Comparison of ENCODE assay signal across 37 cellular contexts in the genomic region with DNA sequence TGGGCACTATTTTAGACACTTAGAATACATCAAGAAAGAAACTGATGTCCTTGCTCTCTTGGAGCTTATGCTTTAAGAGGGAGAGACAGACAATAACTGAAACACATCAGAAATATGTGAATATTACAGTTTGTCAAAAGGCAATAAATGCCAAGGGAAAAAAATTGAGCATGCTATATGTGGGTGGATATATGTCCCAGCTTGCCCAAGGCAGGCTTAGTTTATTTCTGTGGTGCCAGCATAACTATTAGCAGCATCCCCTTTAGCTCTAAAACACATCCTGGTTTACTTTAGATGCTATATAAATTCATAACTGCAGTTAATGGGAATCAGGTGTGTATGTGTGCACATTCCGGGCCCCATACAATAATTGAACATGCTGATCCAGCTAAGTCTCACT.
"Had no signal": no experiment of that assay in that cellular context is flagged by ENCODE, and none has a peak within 500 bp of the region (broad histone marks: within the 10 kb centered on the region; RNA-seq: fewer than 3 reads in every experiment).

No MANE protein-coding gene starts in this region.

- H3K27me3 ChIP-seq: adrenal gland, body of pancreas, brain microvascular endothelial cell had no signal

- H3K27me3 Mint-ChIP-seq: activated B cell treated with CpG ODN at 0.5 μM for 24 hours; activated CD4-positive, alpha-beta memory T cell treated with anti-CD3 and anti-CD28 coated beads for 36 hours; activated CD4-positive, alpha-beta T cell treated with anti-CD3 and anti-CD28 coated beads, Interleukin-2, amount 10 ng/mL, durations not matched to agents 24 days and 14 days; activated CD8-positive, alpha-beta T cell treated with anti-CD3 and anti-CD28 coated beads for 36 hours; activated naive CD4-positive, alpha-beta T cell treated with anti-CD3 and anti-CD28 coated beads, Interleukin-2, amount 10 ng/mL, durations not matched to agents 7 days and 5 days; activated naive CD4-positive, alpha-beta T cell treated with anti-CD3 and anti-CD28 coated beads, Interleukin-2, amount 50 U/mL, for 24 hours; activated naive CD8-positive, alpha-beta T cell; activated naive CD8-positive, alpha-beta T cell treated with anti-CD3 and anti-CD28 coated beads, Interleukin-2, amount 10 ng/mL, durations not matched to agents 7 days and 5 days; activated T-helper 17 cell treated with anti-CD3 and anti-CD28 coated beads, Interleukin-2, amount 50 U/mL, for 72 hours had no signal

- H3K9me3 ChIP-seq: adrenal gland, body of pancreas had no signal

- DNase-seq: activated B cell treated with CpG ODN at 0.5 μM for 24 hours; activated CD4-positive, alpha-beta memory T cell treated with anti-CD3 and anti-CD28 coated beads for 36 hours; activated CD4-positive, alpha-beta T cell treated with anti-CD3 and anti-CD28 coated beads for 4 hours; activated CD4-positive, alpha-beta T cell treated with anti-CD3 and anti-CD28 coated beads, Interleukin-2, amount 10 ng/mL, durations not matched to agents 24 days and 14 days; activated CD4-positive, alpha-beta T cell treated with anti-CD3 and anti-CD28 coated beads, Interleukin-2, amount 50 U/mL, for 1 hour; activated CD4-positive, alpha-beta T cell treated with anti-CD3 and anti-CD28 coated beads, Interleukin-2, amount 50 U/mL, for 4 hours; activated CD4-positive, CD25-positive, alpha-beta regulatory T cell treated with anti-CD3 and anti-CD28 coated beads, Interleukin-2, amount 50 U/mL, for 72 hours; activated CD8-positive, alpha-beta memory T cell treated with anti-CD3 and anti-CD28 coated beads, Interleukin-2, amount 50 U/mL, for 4 hours; activated CD8-positive, alpha-beta T cell treated with anti-CD3 and anti-CD28 coated beads for 36 hours; activated effector memory CD4-positive, alpha-beta T cell treated with anti-CD3 and anti-CD28 coated beads, Interleukin-2, amount 50 U/mL, for 16 hours; activated gamma-delta T cell treated with Interleukin-2 at 50 U/mL for 16 hours; activated naive CD4-positive, alpha-beta T cell; activated naive CD4-positive, alpha-beta T cell treated with anti-CD3 and anti-CD28 coated beads, Interleukin-2, amount 10 ng/mL, durations not matched to agents 7 days and 5 days; activated naive CD8-positive, alpha-beta T cell treated with anti-CD3 and anti-CD28 coated beads, Interleukin-2, amount 10 ng/mL, durations not matched to agents 7 days and 5 days; activated T-cell treated with anti-CD3 and anti-CD28 coated beads for 4 hours; activated T-cell treated with anti-CD3 and anti-CD28 coated beads, Interleukin-2, amount 50 U/mL, for 1 hour; activated T-cell treated with anti-CD3 and anti-CD28 coated beads, Interleukin-2, amount 50 U/mL, for 4 hours; activated T-cell treated with anti-CD3 and anti-CD28 coated beads, Interleukin-2, amount 50 U/mL, for 72 hours; adrenal gland; amniotic stem cell; aorta; body of pancreas; brain microvascular endothelial cell; central memory CD4-positive, alpha-beta T cell; SW 1271; T-helper 1 cell; T-helper 2 cell; T-helper 9 cell had no signal

- H3K4me3 Mint-ChIP-seq: activated B cell treated with CpG ODN at 0.5 μM for 24 hours; activated CD4-positive, alpha-beta memory T cell treated with anti-CD3 and anti-CD28 coated beads for 36 hours; activated CD4-positive, alpha-beta T cell treated with anti-CD3 and anti-CD28 coated beads, Interleukin-2, amount 10 ng/mL, durations not matched to agents 24 days and 14 days; activated CD8-positive, alpha-beta T cell treated with anti-CD3 and anti-CD28 coated beads for 36 hours; activated naive CD4-positive, alpha-beta T cell treated with anti-CD3 and anti-CD28 coated beads, Interleukin-2, amount 10 ng/mL, durations not matched to agents 7 days and 5 days; activated naive CD4-positive, alpha-beta T cell treated with anti-CD3 and anti-CD28 coated beads, Interleukin-2, amount 50 U/mL, for 24 hours; activated naive CD8-positive, alpha-beta T cell; activated naive CD8-positive, alpha-beta T cell treated with anti-CD3 and anti-CD28 coated beads, Interleukin-2, amount 10 ng/mL, durations not matched to agents 7 days and 5 days; activated T-cell treated with anti-CD3 and anti-CD28 coated beads, Interleukin-2, amount 50 U/mL, for 4 hours; activated T-cell treated with anti-CD3 and anti-CD28 coated beads, Interleukin-2, amount 50 U/mL, for 72 hours; activated T-helper 1 cell treated with anti-CD3 and anti-CD28 coated beads, Interleukin-12 subunit alpha, Interleukin-12 subunit beta, Interleukin-2, Interleukin-4 antibody, amounts not matched to agents 30 ng/mL and 10 ng/mL and 1 ng/mL, durations not matched to agents 14 hours and 24 hours and 36 hours; activated T-helper 17 cell treated with anti-CD3 and anti-CD28 coated beads, Interleukin-2, amount 50 U/mL, for 72 hours; T-helper 1 cell treated with Interleukin-12 subunit alpha and Interleukin-12 subunit beta and Interleukin-4 antibody, amounts not matched to agents 30 μg/mL and 1 μg/mL, for 36 hours; T-helper 2 cell treated with Interferon-gamma antibody and Interleukin-4, amounts not matched to agents 5 μg/mL and 100 μg/mL, for 36 hours had no signal

- ATAC-seq: activated CD8-positive, alpha-beta T cell treated with anti-CD3 and anti-CD28 coated beads for 36 hours; activated T-cell treated with anti-CD3 and anti-CD28 coated beads, Interleukin-2, amount 50 U/mL, for 4 hours; activated T-cell treated with anti-CD3 and anti-CD28 coated beads, Interleukin-2, amount 50 U/mL, for 72 hours; activated T-helper 17 cell treated with anti-CD3 and anti-CD28 coated beads, Interleukin-2, amount 50 U/mL, for 72 hours; body of pancreas had no signal

- H3K9me3 Mint-ChIP-seq: activated CD4-positive, alpha-beta T cell treated with anti-CD3 and anti-CD28 coated beads, Interleukin-2, amount 10 ng/mL, durations not matched to agents 24 days and 14 days; activated CD8-positive, alpha-beta T cell treated with anti-CD3 and anti-CD28 coated beads for 36 hours had no signal

- FAIRE-seq: astrocyte, TTC549 had no signal

- H3K27ac Mint-ChIP-seq: activated B cell treated with CpG ODN at 0.5 μM for 24 hours; activated CD4-positive, alpha-beta memory T cell treated with anti-CD3 and anti-CD28 coated beads for 36 hours; activated CD4-positive, alpha-beta T cell treated with anti-CD3 and anti-CD28 coated beads, Interleukin-2, amount 10 ng/mL, durations not matched to agents 24 days and 14 days; activated CD8-positive, alpha-beta T cell treated with anti-CD3 and anti-CD28 coated beads for 36 hours; activated naive CD4-positive, alpha-beta T cell treated with anti-CD3 and anti-CD28 coated beads, Interleukin-2, amount 10 ng/mL, durations not matched to agents 7 days and 5 days; activated naive CD4-positive, alpha-beta T cell treated with anti-CD3 and anti-CD28 coated beads, Interleukin-2, amount 50 U/mL, for 24 hours; activated naive CD8-positive, alpha-beta T cell; activated naive CD8-positive, alpha-beta T cell treated with anti-CD3 and anti-CD28 coated beads, Interleukin-2, amount 10 ng/mL, durations not matched to agents 7 days and 5 days; activated T-cell treated with anti-CD3 and anti-CD28 coated beads, Interleukin-2, amount 50 U/mL, for 72 hours; activated T-helper 1 cell treated with anti-CD3 and anti-CD28 coated beads, Interleukin-12 subunit alpha, Interleukin-12 subunit beta, Interleukin-2, Interleukin-4 antibody, amounts not matched to agents 30 ng/mL and 10 ng/mL and 1 ng/mL, durations not matched to agents 14 hours and 24 hours and 36 hours; activated T-helper 17 cell treated with anti-CD3 and anti-CD28 coated beads, Interleukin-2, amount 50 U/mL, for 72 hours; T-helper 1 cell treated with Interleukin-12 subunit alpha and Interleukin-12 subunit beta and Interleukin-4 antibody, amounts not matched to agents 30 μg/mL and 1 μg/mL, for 36 hours; T-helper 2 cell treated with Interferon-gamma antibody and Interleukin-4, amounts not matched to agents 5 μg/mL and 100 μg/mL, for 36 hours had no signal

- H3K36me3 Mint-ChIP-seq: activated CD4-positive, alpha-beta memory T cell treated with anti-CD3 and anti-CD28 coated beads for 36 hours; activated naive CD4-positive, alpha-beta T cell treated with anti-CD3 and anti-CD28 coated beads, Interleukin-2, amount 10 ng/mL, durations not matched to agents 7 days and 5 days; activated naive CD4-positive, alpha-beta T cell treated with anti-CD3 and anti-CD28 coated beads, Interleukin-2, amount 50 U/mL, for 24 hours; activated naive CD8-positive, alpha-beta T cell; activated naive CD8-positive, alpha-beta T cell treated with anti-CD3 and anti-CD28 coated beads, Interleukin-2, amount 10 ng/mL, durations not matched to agents 7 days and 5 days had no signal

- H3K4me1 Mint-ChIP-seq: activated B cell treated with CpG ODN at 0.5 μM for 24 hours; activated CD4-positive, alpha-beta T cell treated with anti-CD3 and anti-CD28 coated beads, Interleukin-2, amount 10 ng/mL, durations not matched to agents 24 days and 14 days; activated naive CD4-positive, alpha-beta T cell treated with anti-CD3 and anti-CD28 coated beads, Interleukin-2, amount 10 ng/mL, durations not matched to agents 7 days and 5 days; activated naive CD4-positive, alpha-beta T cell treated with anti-CD3 and anti-CD28 coated beads, Interleukin-2, amount 50 U/mL, for 24 hours; activated naive CD8-positive, alpha-beta T cell treated with anti-CD3 and anti-CD28 coated beads, Interleukin-2, amount 10 ng/mL, durations not matched to agents 7 days and 5 days; activated T-helper 17 cell treated with anti-CD3 and anti-CD28 coated beads, Interleukin-2, amount 50 U/mL, for 72 hours had no signal

- H3K27ac ChIP-seq: adrenal gland, body of pancreas, brain microvascular endothelial cell, VCaP had no signal

- H3K4me3 ChIP-seq: adrenal gland, body of pancreas had no signal

- H3K36me3 ChIP-seq: adrenal gland, brain microvascular endothelial cell had no signal
